In the genomic region with DNA sequence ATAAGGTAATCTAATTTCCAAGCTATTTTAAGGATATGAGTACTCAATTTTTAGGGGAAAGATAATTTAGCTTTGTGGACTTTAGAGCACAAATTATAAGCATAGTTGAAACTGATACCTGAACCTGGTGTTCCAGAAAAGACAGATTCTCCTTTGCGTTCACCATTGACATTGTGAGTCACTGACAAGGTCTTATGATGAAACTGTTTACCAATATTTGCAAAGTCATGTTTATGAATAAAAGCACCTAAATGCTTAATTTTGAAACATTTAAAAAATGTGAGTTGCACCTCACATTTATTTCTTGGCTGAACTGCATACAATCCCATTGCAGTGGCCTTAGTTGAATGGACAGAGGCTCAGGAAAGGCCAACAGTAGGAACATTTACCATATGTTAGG, we compare ENCODE assay signal across 27 cellular contexts. TPM values are rescaled to one million over a fixed set of nuclear protein-coding genes. Genes with fewer than 3 reads are reported as not detected.
A peak's percentile ranks its signal among the peaks of the same experiment; 100 is the strongest.
DNase-seq lines count a peak whose midpoint lies in the region; ATAC-seq and TF ChIP-seq lines count a peak whose summit lies in the region.
"Had no signal": no experiment of that assay in that cellular context is flagged by ENCODE, and none has a peak within 500 bp of the region (broad histone marks: within the 10 kb centered on the region; RNA-seq: fewer than 3 reads in every experiment).

No MANE protein-coding gene starts in this region.

- H4K20me1 ChIP-seq in SK-N-SH (ENCODE audit: insufficient read depth), result peaks cover 25% of the 10 kb centered on the region
- H4K20me1 ChIP-seq in OCI-LY7 (ENCODE audit: insufficient read depth, low read length), result 0 out of 2 replicates have a peak, but pooled peaks cover 6% of the 10 kb centered on the region

- peaks cover 13% of the 10 kb centered on the region for H3K27me3 Mint-ChIP-seq in glutamatergic neuron (ENCODE audit: unreplicated experiment)
- peaks cover 14% of the 10 kb centered on the region for H3K27me3 Mint-ChIP-seq in type B pancreatic cell

- H3K36me3 ChIP-seq in SK-N-SH (replicated peaks in 1 of 2; ENCODE audit: control insufficient read depth in 1 of 2, insufficient read depth in 2 of 2, low read length in 1 of 2) (peaks cover 16 to 43% of the 10 kb centered on the region in 2 experiments), OCI-LY7 (ENCODE audit: insufficient read depth, low read length) (peaks cover 61% of the 10 kb centered on the region)
- H3K36me3 ChIP-seq: breast epithelium, right atrium auricular region, thoracic aorta, uterus had no signal

- DNase-seq in SK-N-SH, result no peak
- DNase-seq in OCI-LY7 (ENCODE audit: low spot score), result no peak
- no peak for DNase-seq in glutamatergic neuron
- no peak for DNase-seq in type B pancreatic cell (ENCODE audit: extremely low spot score, unreplicated experiment)
- DNase-seq: activated CD8-positive, alpha-beta T cell treated with anti-CD3 and anti-CD28 coated beads, Interleukin-2, amount 10 ng/mL, durations not matched to agents 7 days and 5 days; amniotic stem cell; CD8-positive, alpha-beta memory T cell; DMS153; effector CD4-positive, alpha-beta T cell; H9; left colon; NCI-H510A treated with DMSO at 0.1 percent for 48 hours; NK-92 treated with Interleukin-12 subunit alpha and Interleukin-12 subunit beta, amount 100 ng/mL, for 24 hours; PC-9; stimulated activated naive CD8-positive, alpha-beta T cell treated with anti-CD3 and anti-CD28 coated beads, Interleukin-15, amount 100 ng/mL, for 72 hours; T-helper 2 cell; uterus had no signal

- H3K9me2 ChIP-seq in SK-N-SH (no peaks in the 10 kb centered on the region), OCI-LY7 (ENCODE audit: insufficient read depth, low read length) (no peaks in the 10 kb centered on the region)

- H3K4me1 ChIP-seq in SK-N-SH (ENCODE audit: control insufficient read depth in 1 of 2, insufficient read depth in 2 of 2, low read depth in 1 of 2, low read length in 1 of 2), result peaks cover 20 to 28% of the 10 kb centered on the region in 2 experiments
- H3K4me1 ChIP-seq in OCI-LY7 (ENCODE audit: insufficient read depth, low read length, poor library complexity, severe bottlenecking), result peaks cover 31% of the 10 kb centered on the region
- H3K4me1 ChIP-seq: breast epithelium, uterus had no signal

- H3K36me3 Mint-ChIP-seq in glutamatergic neuron (ENCODE audit: unreplicated experiment) (no peaks in the 10 kb centered on the region), type B pancreatic cell (peaks cover 49% of the 10 kb centered on the region)
- H3K36me3 Mint-ChIP-seq: activated naive CD4-positive, alpha-beta T cell treated with anti-CD3 and anti-CD28 coated beads, Interleukin-2, amount 50 U/mL, for 24 hours; CD8-positive, alpha-beta memory T cell had no signal

- no peak overlapping the region for H2AFZ ChIP-seq in SK-N-SH (ENCODE audit: low read depth)
- H2AFZ ChIP-seq in OCI-LY7 (ENCODE audit: low read length), result no peak overlapping the region
- H2AFZ ChIP-seq: PC-9 had no signal

- CTCF ChIA-PET in SK-N-SH (lab: Yijun Ruan, JAX), result no interaction called here
- CTCF ChIA-PET in OCI-LY7 (lab: Charles Lee; ENCODE audit: unreplicated experiment), result no interaction called here

- H3K9ac ChIP-seq in SK-N-SH, result no peak overlapping the region

- no peak for ATAC-seq in SK-N-SH treated with all-trans-retinoic acid at 6 μM for 48 hours
- no peak for ATAC-seq in HG03565 (IDR thresholded peaks at IDR 0.05; ENCODE audit: unreplicated experiment)
- ATAC-seq in HG02642 (IDR thresholded peaks at IDR 0.05; ENCODE audit: poor library complexity, unreplicated experiment), result no peak
- no peak for ATAC-seq in HG02798 (IDR thresholded peaks at IDR 0.05; ENCODE audit: poor library complexity, unreplicated experiment)
- ATAC-seq: activated CD8-positive, alpha-beta T cell treated with anti-CD3 and anti-CD28 coated beads, Interleukin-2, amount 10 ng/mL, durations not matched to agents 7 days and 5 days; activated T-helper 17 cell treated with anti-CD3 and anti-CD28 coated beads, Interleukin-2, amount 50 U/mL, for 72 hours; left colon; stimulated activated naive CD8-positive, alpha-beta T cell treated with anti-CD3 and anti-CD28 coated beads, Interleukin-15, amount 100 ng/mL, for 72 hours had no signal

- BruUV-seq in OCI-LY7 (replicated peaks; lab: Mats Ljungman, UMichigan), result no TSS peak

- H3K4me1 Mint-ChIP-seq in glutamatergic neuron (ENCODE audit: low read depth, unreplicated experiment) (peaks cover 35% of the 10 kb centered on the region), type B pancreatic cell (ENCODE audit: unreplicated experiment) (peaks cover 4% of the 10 kb centered on the region)

- H3K27ac Mint-ChIP-seq in glutamatergic neuron (ENCODE audit: unreplicated experiment) (peak overlapping the region; percentile 95), type B pancreatic cell (peak overlapping the region; percentile 89)
- H3K27ac Mint-ChIP-seq: activated CD8-positive, alpha-beta T cell treated with anti-CD3 and anti-CD28 coated beads, Interleukin-2, amount 10 ng/mL, durations not matched to agents 7 days and 5 days; activated naive CD4-positive, alpha-beta T cell treated with anti-CD3 and anti-CD28 coated beads, Interleukin-2, amount 50 U/mL, for 24 hours; activated T-helper 17 cell treated with anti-CD3 and anti-CD28 coated beads, Interleukin-2, amount 50 U/mL, for 72 hours; stimulated activated naive CD8-positive, alpha-beta T cell treated with anti-CD3 and anti-CD28 coated beads, Interleukin-15, amount 100 ng/mL, for 72 hours had no signal

- TF ChIP-seq CTCF in SK-N-SH (IDR thresholded peaks at IDR 0.05) (no peak), OCI-LY7 (conservative IDR thresholded peaks at IDR 0.05; ENCODE audit: low read length) (no peak), glutamatergic neuron (IDR thresholded peaks at IDR 0.05; ENCODE audit: partially characterized antibody, unreplicated experiment) (no peak), type B pancreatic cell (conservative IDR thresholded peaks at IDR 0.05) (no peak)

- H3K9me3 ChIP-seq in SK-N-SH (no peaks in the 10 kb centered on the region), OCI-LY7 (ENCODE audit: low read length) (no peaks in the 10 kb centered on the region)
- H3K9me3 ChIP-seq: breast epithelium, right atrium auricular region, thoracic aorta, uterus had no signal

- H3K27ac ChIP-seq in SK-N-SH (ENCODE audit: low read depth in 2 of 2, low read length in 1 of 2) (peak overlapping the region; percentile 36 to 97; a peak in 2 of 4 replicates), OCI-LY7 (ENCODE audit: low read depth, low read length, poor library complexity, severe bottlenecking) (no peak overlapping the region)
- H3K27ac ChIP-seq: breast epithelium, epithelial cell of prostate, PC-9, right atrium auricular region, thoracic aorta had no signal

- H3K9me3 Mint-ChIP-seq in glutamatergic neuron (ENCODE audit: unreplicated experiment), result peaks cover 27% of the 10 kb centered on the region
- no peaks in the 10 kb centered on the region for H3K9me3 Mint-ChIP-seq in type B pancreatic cell
- H3K9me3 Mint-ChIP-seq: activated T-helper 17 cell treated with anti-CD3 and anti-CD28 coated beads, Interleukin-2, amount 50 U/mL, for 72 hours; CD8-positive, alpha-beta memory T cell; H9; stimulated activated naive CD8-positive, alpha-beta T cell treated with anti-CD3 and anti-CD28 coated beads, Interleukin-15, amount 100 ng/mL, for 72 hours had no signal

- 89% methylated on average over 1 of the region's 1 CpG for WGBS in SK-N-SH (ENCODE audit: low lambda C conversion rate)

- POLR2A ChIA-PET in SK-N-SH (lab: Yijun Ruan, JAX), result no interaction called here
- POLR2A ChIA-PET in OCI-LY7 (lab: Charles Lee), result interaction anchor here (0.7 to 4.6 kb wide), 3 partner anchors 12 to 229 kb away, joined by 3 to 27 read pairs (median 4); no protein-coding TSS in a partner anchor

- no peak for TF ChIP-seq EP300 in SK-N-SH (IDR thresholded peaks at IDR 0.05; ENCODE audit: borderline replicate concordance in 1 of 2, low read depth in 1 of 2, low read length in 1 of 2)

- no peak for TF ChIP-seq RAD21 in SK-N-SH (IDR thresholded peaks at IDR 0.05; ENCODE audit: low read length)

- intact Hi-C loops in OCI-LY7 (cut with micrococcal nuclease; ENCODE audit: unreplicated experiment), result loop anchor here (5.0 kb wide), 1 partner anchor 112 kb away; no protein-coding TSS in a partner anchor

- H3K4me3 Mint-ChIP-seq in glutamatergic neuron (ENCODE audit: unreplicated experiment) (peak overlapping the region; percentile 91), type B pancreatic cell (no peak overlapping the region)
- H3K4me3 Mint-ChIP-seq: activated CD8-positive, alpha-beta T cell treated with anti-CD3 and anti-CD28 coated beads, Interleukin-2, amount 10 ng/mL, durations not matched to agents 7 days and 5 days; activated naive CD4-positive, alpha-beta T cell treated with anti-CD3 and anti-CD28 coated beads, Interleukin-2, amount 50 U/mL, for 24 hours; activated T-helper 17 cell treated with anti-CD3 and anti-CD28 coated beads, Interleukin-2, amount 50 U/mL, for 72 hours; CD8-positive, alpha-beta memory T cell had no signal

- peak overlapping the region; percentile 67; the same call in 1 of the 2 replicates for H3K4me2 ChIP-seq in SK-N-SH
- H3K4me2 ChIP-seq in OCI-LY7 (ENCODE audit: low read length), result peak overlapping the region; percentile 89

- H3K27me3 ChIP-seq in SK-N-SH (ENCODE audit: insufficient read depth), result no peaks in the 10 kb centered on the region
- H3K27me3 ChIP-seq: breast epithelium, right atrium auricular region, uterus had no signal

- H3K4me3 ChIP-seq in SK-N-SH (ENCODE audit: low read depth in 2 of 2, low read length in 1 of 2), result no peak overlapping the region
- no peak overlapping the region for H3K4me3 ChIP-seq in OCI-LY7 (ENCODE audit: low read depth, low read length, poor library complexity, severe bottlenecking)
- H3K4me3 ChIP-seq: breast epithelium, PC-9, right atrium auricular region, thoracic aorta, uterus had no signal

- H3F3A ChIP-seq in SK-N-SH (replicated peaks; ENCODE audit: insufficient read depth), result peaks cover 26% of the 10 kb centered on the region

- H3K79me2 ChIP-seq in SK-N-SH (ENCODE audit: insufficient read depth), result peaks cover 87% of the 10 kb centered on the region
- peaks cover 92% of the 10 kb centered on the region for H3K79me2 ChIP-seq in OCI-LY7 (ENCODE audit: insufficient read depth, low read depth, low read length)

TF ChIP-seq in SK-N-SH, 30 proteins besides CTCF, POLR2A, EP300 and RAD21:
- TF ChIP-seq EZH2phosphoT487 (IDR thresholded peaks at IDR 0.05; ENCODE audit: borderline replicate concordance, low read depth) (no peak), MXI1 (IDR thresholded peaks at IDR 0.05; ENCODE audit: low read depth, low read length) (no peak)

TF ChIP-seq in SK-N-SH treated with all-trans-retinoic acid at 6 μM for 48 hours, 23 proteins besides CTCF, POLR2A, EP300 and RAD21 (continues in another document):
- no peak for TF ChIP-seq SNAI2 (CRISPR knock-in tag; IDR thresholded peaks at IDR 0.05)
- TF ChIP-seq GLIS3 (CRISPR knock-in tag; IDR thresholded peaks at IDR 0.05), result no peak
- no peak for TF ChIP-seq ZNF565 (CRISPR knock-in tag; conservative IDR thresholded peaks at IDR 0.05; ENCODE audit: low read depth)

RNA-seq across cellular contexts. Expression of gene BCAT1, which starts 3.9 kb away (rescaled TPM):
- 7.7 and 9.1 TPM in 2 replicates for polyA plus RNA-seq in SK-N-SH (2012; rRNA removed)
- polyA plus RNA-seq in SK-N-SH (2012; cell fraction: cytosol; rRNA removed), result 12.2 and 12.4 TPM in 2 replicates
- polyA plus RNA-seq in SK-N-SH (2012; cell fraction: nucleus; rRNA removed), result 7.0 and 12.2 TPM in 2 replicates
- 116 and 121 TPM in 2 replicates for total RNA-seq in OCI-LY7 (2014; rRNA removed; shearing (Covaris generic))
- total RNA-seq in OCI-LY7 (2022) (194 and 207 TPM in 2 replicates), glutamatergic neuron (ENCODE audit: unreplicated experiment) (401 TPM), type B pancreatic cell (ENCODE audit: low replicate concordance) (153 and 573 TPM in 2 replicates)
